ENCODE assay signal across 24 cellular contexts in genomic region chr2:238097201-238097987, GRCh38. TPM values are rescaled to one million over a fixed set of nuclear protein-coding genes. Genes with fewer than 3 reads are reported as not detected.
DNase-seq lines count a peak whose midpoint lies in the region; ATAC-seq, FAIRE-seq and TF ChIP-seq lines count a peak whose summit lies in the region.
"Had no signal": no experiment of that assay in that cellular context is flagged by ENCODE, and none has a peak within 500 bp of the region (broad histone marks: within the 10 kb centered on the region; RNA-seq: fewer than 3 reads in every experiment).

No MANE protein-coding gene starts in this region.

- no peaks in the 10 kb centered on the region for H3K36me3 ChIP-seq in SK-N-SH (replicated peaks in 1 of 2; ENCODE audit: control insufficient read depth in 1 of 2, insufficient read depth in 2 of 2, low read length in 1 of 2)
- no peaks in the 10 kb centered on the region for H3K36me3 ChIP-seq in pancreas
- H3K36me3 ChIP-seq: MG63 had no signal

- no peaks in the 10 kb centered on the region for H3K9me3 ChIP-seq in SK-N-SH
- no peaks in the 10 kb centered on the region for H3K9me3 ChIP-seq in pancreas
- H3K9me3 ChIP-seq: MG63, tibial artery had no signal

- H3K9me3 Mint-ChIP-seq in Calu3 (ENCODE audit: low read depth, unreplicated experiment): no peaks in the 10 kb centered on the region
- H3K9me3 Mint-ChIP-seq: activated B cell treated with CpG ODN at 0.5 μM for 24 hours; CD8-positive, alpha-beta T cell; nephron had no signal

- TF ChIP-seq EP300 in SK-N-SH (IDR thresholded peaks at IDR 0.05; ENCODE audit: borderline replicate concordance in 1 of 2, low read depth in 1 of 2, low read length in 1 of 2): no peak

- 96% methylated on average over 14 of the region's 19 CpGs for WGBS in SK-N-SH (ENCODE audit: low lambda C conversion rate)
- 78 to 85% methylated on average over 18 to 19 of the region's 19 CpGs for WGBS in pancreas, 2 donors

- intact Hi-C loops in pancreas (cut with DNase I) (no loop called here), Calu3 (cut with micrococcal nuclease; ENCODE audit: unreplicated experiment) (no loop called here)

- H3K9ac ChIP-seq in SK-N-SH: no peak overlapping the region

- ATAC-seq in SK-N-SH treated with all-trans-retinoic acid at 6 μM for 48 hours: no peak
- ATAC-seq in pancreas: peak in 2 of 4 donors; percentile 47 to 60
- ATAC-seq: CD8-positive, alpha-beta T cell had no signal

- H3K27ac ChIP-seq in SK-N-SH (ENCODE audit: low read depth in 2 of 2, low read length in 1 of 2) (no peak overlapping the region; a peak in 1 of 4 replicates), pancreas (peak overlapping the region in 3 of 4 donors; percentile 66 to 73 (median 67))
- H3K27ac ChIP-seq: tibial artery had no signal

- no TSS peak for BruUV-seq in Calu3 (replicated peaks; lab: Mats Ljungman, UMichigan)

- CTCF ChIA-PET in SK-N-SH (lab: Yijun Ruan, JAX): no interaction called here
- CTCF ChIA-PET in HEK293T (lab: Yijun Ruan, JAX): no interaction called here
- CTCF ChIA-PET in Calu3 (lab: Charles Lee): no interaction called here

- H3K79me2 ChIP-seq in SK-N-SH (ENCODE audit: insufficient read depth): no peaks in the 10 kb centered on the region

- DNase-seq in SK-N-SH (peak; percentile 58), HEK293T (ENCODE audit: extremely low spot score) (peak; percentile 5), cerebellar cortex (ENCODE audit: low spot score) (peak; percentile 32), pancreas (peak in 3 of 6 donors; percentile 49 to 73 (median 54)), NCI-H1092 treated with DMSO at 0.1 percent for 48 hours (lab: John Stamatoyannopoulos, UW) (no peak), Calu3 (no peak), COLO829 (ENCODE audit: low spot score) (no peak)
- DNase-seq: activated B cell treated with CpG ODN at 0.5 μM for 24 hours, foreskin melanocyte, mammary epithelial cell, NCI-H2081 treated with DMSO at 0.1 percent for 48 hours, NCI-H69, retina, RPMI8226, tibial artery had no signal

- H3K4me3 Mint-ChIP-seq in Calu3 (ENCODE audit: low read depth, unreplicated experiment): no peak overlapping the region
- H3K4me3 Mint-ChIP-seq: activated B cell treated with CpG ODN at 0.5 μM for 24 hours; CD8-positive, alpha-beta T cell; nephron had no signal

- H3K4me3 ChIP-seq in SK-N-SH (ENCODE audit: low read depth in 2 of 2, low read length in 1 of 2) (no peak overlapping the region), pancreas (no peak overlapping the region)
- H3K4me3 ChIP-seq: MG63, tibial artery had no signal

- H3K4me1 ChIP-seq in SK-N-SH (ENCODE audit: control insufficient read depth in 1 of 2, insufficient read depth in 2 of 2, low read depth in 1 of 2, low read length in 1 of 2) (peaks cover 3 to 7% of the 10 kb centered on the region in 2 experiments; a peak in 2 of 4 replicates), pancreas (peaks cover 0 to 5% (median 5%) of the 10 kb centered on the region in 3 donors)
- H3K4me1 ChIP-seq: tibial artery had no signal

- TF ChIP-seq CTCF in SK-N-SH (IDR thresholded peaks at IDR 0.05) (no peak), pancreas (IDR thresholded peaks at IDR 0.05) (no peak), Calu3 (IDR thresholded peaks at IDR 0.05; ENCODE audit: unreplicated experiment) (no peak)

- H2AFZ ChIP-seq in SK-N-SH (ENCODE audit: low read depth): no peak overlapping the region

- H3K4me1 Mint-ChIP-seq in Calu3 (ENCODE audit: low read depth, unreplicated experiment): no peaks in the 10 kb centered on the region

- H3K9me2 ChIP-seq in SK-N-SH: no peaks in the 10 kb centered on the region

- no peak for TF ChIP-seq RAD21 in SK-N-SH (IDR thresholded peaks at IDR 0.05; ENCODE audit: low read length)

- H4K20me1 ChIP-seq in SK-N-SH (ENCODE audit: insufficient read depth): no peaks in the 10 kb centered on the region

- H3K27me3 ChIP-seq in SK-N-SH (ENCODE audit: insufficient read depth): no peaks in the 10 kb centered on the region
- no peaks in the 10 kb centered on the region for H3K27me3 ChIP-seq in pancreas
- H3K27me3 ChIP-seq: MG63, tibial artery had no signal

- H3F3A ChIP-seq in SK-N-SH (replicated peaks; ENCODE audit: insufficient read depth): no peaks in the 10 kb centered on the region

- no peak for FAIRE-seq in pancreas (lab: Jason Lieb, UNC)
- FAIRE-seq: A204.1, endothelial cell of umbilical vein, HTR-8/SVneo had no signal

- POLR2A ChIA-PET in SK-N-SH (lab: Yijun Ruan, JAX) (interaction anchor here (1.3 kb wide), 1 partner anchor 12 kb away, joined by 4 read pairs; no protein-coding TSS in a partner anchor), HEK293T (lab: Yijun Ruan, JAX) (interaction anchor here (1.4 to 1.5 kb wide), 2 partner anchors 35 to 37 kb away, joined by 5 to 6 read pairs; partner anchors contain the start of gene SCLY)

- no peak overlapping the region for H3K4me2 ChIP-seq in SK-N-SH

- no peak overlapping the region for H3K27ac Mint-ChIP-seq in Calu3 (ENCODE audit: unreplicated experiment)
- H3K27ac Mint-ChIP-seq: activated B cell treated with CpG ODN at 0.5 μM for 24 hours; CD8-positive, alpha-beta T cell had no signal

- H3K36me3 Mint-ChIP-seq in Calu3 (ENCODE audit: insufficient read depth, unreplicated experiment): peaks cover 9% of the 10 kb centered on the region

- H3K27me3 Mint-ChIP-seq in Calu3 (ENCODE audit: unreplicated experiment): no peaks in the 10 kb centered on the region
- H3K27me3 Mint-ChIP-seq: activated B cell treated with CpG ODN at 0.5 μM for 24 hours had no signal

TF ChIP-seq in SK-N-SH, 30 proteins besides CTCF, POLR2A, EP300 and RAD21:
- no peak for TF ChIP-seq YY1 (IDR thresholded peaks at IDR 0.05; ENCODE audit: low read depth)
- TF ChIP-seq GATA2 (CRISPR knock-in tag; IDR thresholded peaks at IDR 0.05): 0 out of 2 replicates have a peak, but pooled peaks have one; percentile 17
- TF ChIP-seq, protein P1, sequence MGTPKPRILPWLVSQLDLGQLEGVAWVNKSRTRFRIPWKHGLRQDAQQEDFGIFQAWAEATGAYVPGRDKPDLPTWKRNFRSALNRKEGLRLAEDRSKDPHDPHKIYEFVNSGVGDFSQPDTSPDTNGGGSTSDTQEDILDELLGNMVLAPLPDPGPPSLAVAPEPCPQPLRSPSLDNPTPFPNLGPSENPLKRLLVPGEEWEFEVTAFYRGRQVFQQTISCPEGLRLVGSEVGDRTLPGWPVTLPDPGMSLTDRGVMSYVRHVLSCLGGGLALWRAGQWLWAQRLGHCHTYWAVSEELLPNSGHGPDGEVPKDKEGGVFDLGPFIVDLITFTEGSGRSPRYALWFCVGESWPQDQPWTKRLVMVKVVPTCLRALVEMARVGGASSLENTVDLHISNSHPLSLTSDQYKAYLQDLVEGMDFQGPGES (IDR thresholded peaks at IDR 0.05; ENCODE audit: low read depth, low read length): no peak

TF ChIP-seq in SK-N-SH treated with all-trans-retinoic acid at 6 μM for 48 hours, 23 proteins besides CTCF, POLR2A, EP300 and RAD21 (continues in another document):
- TF ChIP-seq ARNTL (CRISPR knock-in tag; IDR thresholded peaks at IDR 0.05; ENCODE audit: borderline replicate concordance, low read depth): no peak
- TF ChIP-seq GLIS3 (CRISPR knock-in tag; IDR thresholded peaks at IDR 0.05): no peak

TF ChIP-seq in HEK293T, 16 proteins besides CTCF, POLR2A, EP300 and RAD21:
- TF ChIP-seq SUZ12 (IDR thresholded peaks at IDR 0.05) (no peak), LEF1 (IDR thresholded peaks at IDR 0.05; ENCODE audit: borderline replicate concordance) (no peak), FOXM1 (IDR thresholded peaks at IDR 0.05; ENCODE audit: borderline replicate concordance) (no peak), FOXA1 (IDR thresholded peaks at IDR 0.05) (no peak), HDGF (IDR thresholded peaks at IDR 0.05; ENCODE audit: borderline replicate concordance) (no peak), ARNT (IDR thresholded peaks at IDR 0.05) (no peak), ZNF384 (IDR thresholded peaks at IDR 0.05) (no peak), TARDBP (IDR thresholded peaks at IDR 0.05) (no peak), FOXK2 (IDR thresholded peaks at IDR 0.05) (no peak), CTBP1 (IDR thresholded peaks at IDR 0.05; ENCODE audit: borderline replicate concordance) (no peak), NFRKB (IDR thresholded peaks at IDR 0.05) (no peak)
- TF ChIP-seq, protein P2, sequence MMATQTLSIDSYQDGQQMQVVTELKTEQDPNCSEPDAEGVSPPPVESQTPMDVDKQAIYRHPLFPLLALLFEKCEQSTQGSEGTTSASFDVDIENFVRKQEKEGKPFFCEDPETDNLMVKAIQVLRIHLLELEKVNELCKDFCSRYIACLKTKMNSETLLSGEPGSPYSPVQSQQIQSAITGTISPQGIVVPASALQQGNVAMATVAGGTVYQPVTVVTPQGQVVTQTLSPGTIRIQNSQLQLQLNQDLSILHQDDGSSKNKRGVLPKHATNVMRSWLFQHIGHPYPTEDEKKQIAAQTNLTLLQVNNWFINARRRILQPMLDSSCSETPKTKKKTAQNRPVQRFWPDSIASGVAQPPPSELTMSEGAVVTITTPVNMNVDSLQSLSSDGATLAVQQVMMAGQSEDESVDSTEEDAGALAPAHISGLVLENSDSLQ (IDR thresholded peaks at IDR 0.05): no peak

RNA-seq across cellular contexts. Expression of gene ESPNL, which starts 2.7 kb away (rescaled TPM):
- 0.03 and 0.05 TPM in 2 replicates for polyA plus RNA-seq in SK-N-SH (2012; rRNA removed)
- not detected in 2 replicates for polyA plus RNA-seq in SK-N-SH (2012; cell fraction: cytosol; rRNA removed)
- 0.07 and 0.08 TPM in 2 replicates for polyA plus RNA-seq in SK-N-SH (2012; cell fraction: nucleus; rRNA removed)
- total RNA-seq in pancreas: under 1 TPM in 5 of 6 donors, not detected in 1; 0.05 to 0.72 (median 0.12) TPM
- polyA plus RNA-seq in pancreas: under 1 TPM; 0.38 to 0.42 TPM
- total RNA-seq in Calu3 (2022): 0.19 and 0.61 TPM in 2 replicates
- total RNA-seq: aorta; CD8-positive, alpha-beta T cell; endothelial cell of umbilical vein had no signal
- polyA plus RNA-seq: endothelial cell of umbilical vein, mammary epithelial cell had no signal

RNA-seq across cellular contexts. Expression of gene SCLY, which starts 36.6 kb away (rescaled TPM):
- polyA plus RNA-seq in SK-N-SH (2012; rRNA removed) (19.1 and 20.9 TPM in 2 replicates), pancreas (10 to 100 TPM; 13.8 to 17.1 TPM)
- 13.0 and 17.2 TPM in 2 replicates for polyA plus RNA-seq in SK-N-SH (2012; cell fraction: cytosol; rRNA removed)
- polyA plus RNA-seq in SK-N-SH (2012; cell fraction: nucleus; rRNA removed): 25.5 and 29.9 TPM in 2 replicates
- total RNA-seq in pancreas (10 to 100 TPM; 16.7 to 33.5 (median 29.0) TPM), Calu3 (2022) (37.5 and 38.2 TPM in 2 replicates)

RNA-seq across cellular contexts. Expression of gene KLHL30, which starts 41.1 kb away (rescaled TPM):
- polyA plus RNA-seq in SK-N-SH (2012; rRNA removed): not detected in 2 replicates
- not detected in 2 replicates for polyA plus RNA-seq in SK-N-SH (2012; cell fraction: cytosol; rRNA removed)
- not detected in 2 replicates for polyA plus RNA-seq in SK-N-SH (2012; cell fraction: nucleus; rRNA removed)
- total RNA-seq in pancreas: under 1 TPM in 4 of 6 donors, not detected in 2; 0.03 to 0.14 (median 0.11) TPM
- polyA plus RNA-seq in pancreas: under 1 TPM; 0.08 to 0.12 TPM
- total RNA-seq in Calu3 (2022): 0.64 and 1.3 TPM in 2 replicates
- total RNA-seq: activated B cell treated with CpG ODN at 0.5 μM for 24 hours; CD8-positive, alpha-beta T cell; endothelial cell of umbilical vein; T-helper 1 cell treated with Interleukin-12 subunit alpha and Interleukin-12 subunit beta and Interleukin-4 antibody, amounts not matched to agents 30 ng/mL and 1 ng/mL, for 36 hours had no signal
- polyA plus RNA-seq: endothelial cell of umbilical vein had no signal

Comparison
In these comparisons a context has a peak if more than half of its experiments do, and no peak if none do; other contexts are left out.
1. DNase-seq: peak in SK-N-SH (single experiment), HEK293T (single experiment) and cerebellar cortex (single experiment); none in NCI-H1092 treated with DMSO at 0.1 percent for 48 hours (single experiment), Calu3 (single experiment) and COLO829 (single experiment).
2. H3K27ac ChIP-seq: peak in pancreas (3 of 4); none in SK-N-SH (0 of 2).